In genomic region chr18:58370096-58370495, GRCh38 we compare ENCODE assay signal across 1 cellular context.
TF ChIP-seq lines count a peak whose summit lies in the region.

No MANE protein-coding gene starts in this region.

TF ChIP-seq in HepG2, 621 proteins besides CTCF, POLR2A, EP300 and RAD21 (continued from another document):
- TF ChIP-seq NFE2L2 (IDR thresholded peaks at IDR 0.05; ENCODE audit: low read length) (no peak), BATF2 (CRISPR knock-in tag; IDR thresholded peaks at IDR 0.05) (no peak), FOSL2 (CRISPR knock-in tag; IDR thresholded peaks at IDR 0.05) (no peak), GATAD2A (CRISPR knock-in tag; IDR thresholded peaks at IDR 0.05) (no peak), BRD4 (CRISPR knock-in tag; IDR thresholded peaks at IDR 0.05) (no peak), RERE (CRISPR knock-in tag; IDR thresholded peaks at IDR 0.05; ENCODE audit: low read depth) (no peak), ZNF75D (CRISPR knock-in tag; IDR thresholded peaks at IDR 0.05; ENCODE audit: borderline replicate concordance) (no peak), NAIF1 (CRISPR knock-in tag; IDR thresholded peaks at IDR 0.05; ENCODE audit: borderline replicate concordance) (no peak), IRX3 (CRISPR knock-in tag; IDR thresholded peaks at IDR 0.05; ENCODE audit: borderline replicate concordance, low read depth) (no peak), ZNF160 (CRISPR knock-in tag; IDR thresholded peaks at IDR 0.05) (no peak), ZNF800 (CRISPR knock-in tag; IDR thresholded peaks at IDR 0.05) (no peak)
